ENCODE assay signal across 8 cellular contexts in the genomic region with DNA sequence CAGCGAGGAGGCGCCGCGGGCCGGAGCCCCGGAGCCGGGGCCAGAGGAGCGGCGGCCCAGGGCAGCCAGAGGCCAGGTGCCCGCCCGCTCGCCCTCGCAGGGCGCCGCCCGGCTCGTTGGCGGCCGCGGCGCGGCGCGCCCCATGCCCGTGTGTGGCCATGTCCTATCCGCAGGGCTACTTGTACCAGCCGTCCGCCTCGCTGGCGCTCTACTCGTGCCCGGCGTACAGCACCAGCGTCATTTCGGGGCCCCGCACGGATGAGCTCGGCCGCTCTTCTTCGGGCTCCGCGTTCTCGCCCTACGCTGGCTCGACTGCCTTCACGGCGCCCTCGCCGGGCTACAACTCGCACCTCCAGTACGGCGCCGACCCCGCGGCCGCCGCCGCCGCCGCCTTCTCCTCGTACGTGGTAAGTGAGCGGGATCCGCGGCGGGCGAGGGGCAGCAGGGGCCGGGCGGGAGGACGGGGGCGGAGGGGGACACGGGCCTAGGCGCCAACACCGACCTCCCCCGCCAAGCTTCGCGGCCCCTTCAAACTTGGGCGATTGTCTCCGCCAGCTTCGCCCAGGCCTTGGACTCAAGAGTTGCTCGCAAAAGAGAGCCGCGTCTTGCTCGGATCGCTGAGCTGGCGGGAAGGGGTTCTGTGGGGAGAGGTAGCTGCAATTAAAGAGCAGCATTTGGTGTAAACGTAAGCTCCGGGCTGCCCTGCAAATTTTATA. TPM values are rescaled to one million over a fixed set of nuclear protein-coding genes. Genes with fewer than 3 reads are reported as not detected.
DNase-seq lines count a peak whose midpoint lies in the region; ATAC-seq and TF ChIP-seq lines count a peak whose summit lies in the region.

No MANE protein-coding gene starts in this region.

- H3K27me3 Mint-ChIP-seq in activated naive CD4-positive, alpha-beta T cell treated with anti-CD3 and anti-CD28 coated beads, Interleukin-2, amount 50 U/mL, for 24 hours, result peaks cover 59% of the 10 kb centered on the region

- H3K27ac ChIP-seq in coronary artery, result peak overlapping the region; percentile 59 to 95

- peak overlapping the region; percentile 90 for H3K9ac ChIP-seq in NT2/D1 (ENCODE audit: insufficient read length, low read depth)

- H3K36me3 ChIP-seq in NT2/D1 (ENCODE audit: insufficient read depth, insufficient read length, low read length), result no peaks in the 10 kb centered on the region

- peak overlapping the region; percentile 65 for H3K4me3 ChIP-seq in NT2/D1 (ENCODE audit: insufficient read length, low read depth)
- peak overlapping the region; percentile 80 for H3K4me3 ChIP-seq in coronary artery
- H3K4me3 ChIP-seq in mononuclear cell (ENCODE audit: low read length), result peak overlapping the region; percentile 34

- peak overlapping the region; percentile 55 for H3K4me3 Mint-ChIP-seq in activated naive CD4-positive, alpha-beta T cell treated with anti-CD3 and anti-CD28 coated beads, Interleukin-2, amount 50 U/mL, for 24 hours

- H3K4me1 ChIP-seq in NT2/D1 (ENCODE audit: insufficient read depth, insufficient read length), result peaks cover 16% of the 10 kb centered on the region
- peaks cover 30% of the 10 kb centered on the region for H3K4me1 ChIP-seq in mononuclear cell (ENCODE audit: insufficient read depth, low read length)

- peaks cover 78% of the 10 kb centered on the region for H3K27me3 ChIP-seq in NT2/D1 (ENCODE audit: insufficient read depth, insufficient read length)
- H3K27me3 ChIP-seq in mononuclear cell (ENCODE audit: insufficient read depth, low read length), result peaks cover 75% of the 10 kb centered on the region

- DNase-seq in activated naive CD4-positive, alpha-beta T cell (lab: John Stamatoyannopoulos, UW), result no peak
- no peak for DNase-seq in NT2/D1 (ENCODE audit: low read depth, low spot score)
- no peak for DNase-seq in coronary artery (ENCODE audit: low spot score)
- DNase-seq in AG08396 (ENCODE audit: low spot score), result no peak
- no peak for DNase-seq in stimulated activated CD4-positive, alpha-beta T cell treated with anti-CD3 and anti-CD28 coated beads, Interleukin-2, amount 100 ng/mL, for 48 hours

- H3K4me1 Mint-ChIP-seq in activated naive CD4-positive, alpha-beta T cell treated with anti-CD3 and anti-CD28 coated beads, Interleukin-2, amount 50 U/mL, for 24 hours, result peaks cover 36% of the 10 kb centered on the region

- peaks cover 13% of the 10 kb centered on the region for H3K36me3 Mint-ChIP-seq in activated naive CD4-positive, alpha-beta T cell treated with anti-CD3 and anti-CD28 coated beads, Interleukin-2, amount 50 U/mL, for 24 hours

- H3K27ac Mint-ChIP-seq in activated naive CD4-positive, alpha-beta T cell treated with anti-CD3 and anti-CD28 coated beads, Interleukin-2, amount 50 U/mL, for 24 hours, result no peak overlapping the region

- ATAC-seq in HG02973 (IDR thresholded peaks at IDR 0.05; ENCODE audit: unreplicated experiment), result no peak

- H3K9me3 ChIP-seq in NT2/D1 (ENCODE audit: insufficient read depth, low read length) (no peaks in the 10 kb centered on the region), mononuclear cell (ENCODE audit: low read depth, low read length) (no peaks in the 10 kb centered on the region)

- peaks cover 19% of the 10 kb centered on the region for H3K9me3 Mint-ChIP-seq in activated naive CD4-positive, alpha-beta T cell treated with anti-CD3 and anti-CD28 coated beads, Interleukin-2, amount 50 U/mL, for 24 hours

- no peak for TF ChIP-seq CTCF in coronary artery (IDR thresholded peaks at IDR 0.05)

RNA-seq across cellular contexts. Expression of gene IRX5, which starts 0.5 kb away (rescaled TPM):
- 0.21 TPM for total RNA-seq in mononuclear cell
